ENCODE assay signal across 19 cellular contexts in genomic region chr20:19832875-19833274, GRCh38.
DNase-seq lines count a peak whose midpoint lies in the region; ATAC-seq, FAIRE-seq and TF ChIP-seq lines count a peak whose summit lies in the region.
"Had no signal": no experiment of that assay in that cellular context is flagged by ENCODE, and none has a peak within 500 bp of the region (broad histone marks: within the 10 kb centered on the region; RNA-seq: fewer than 3 reads in every experiment).

No MANE protein-coding gene starts in this region.

- CTCF ChIA-PET in mammary epithelial cell (lab: Charles Lee; ENCODE audit: low non-redundant PET) = no interaction called here
- CTCF ChIA-PET in HepG2 (lab: Yijun Ruan, JAX; ENCODE audit: low intra/inter-chr PET ratio, low total read pairs) = no interaction called here

- peak overlapping the region; percentile 29 for H3K4me3 Mint-ChIP-seq in memory B cell
- H3K4me3 Mint-ChIP-seq: natural killer cell treated with Interleukin-12 subunit alpha and Interleukin-12 subunit beta and Interleukin-15 and Interleukin-18, amount 100 ng/mL, for 72 hours; stimulated activated memory B cell treated with anti-CD40 and anti-IgM and Interleukin-4, amounts not matched to agents 10 μg/mL and 1 μg/mL and 100 μg/mL, for 72 hours had no signal

- no peak overlapping the region for H3K4me3 ChIP-seq in mammary epithelial cell (replicated peaks in 1 of 3; ENCODE audit: insufficient read depth in 1 of 3, low read depth in 2 of 3, low read length in 3 of 3)
- H3K4me3 ChIP-seq in breast epithelium = no peak overlapping the region
- H3K4me3 ChIP-seq in HepG2 (replicated peaks in 1 of 3; ENCODE audit: insufficient read depth in 1 of 3, low read depth in 2 of 3, low read length in 3 of 3) = no peak overlapping the region
- H3K4me3 ChIP-seq in testis = no peak overlapping the region
- H3K4me3 ChIP-seq: sigmoid colon, transverse colon had no signal

- H3K4me1 Mint-ChIP-seq in memory B cell = peaks cover 29% of the 10 kb centered on the region

- no peaks in the 10 kb centered on the region for H3K79me2 ChIP-seq in mammary epithelial cell (ENCODE audit: insufficient read depth, low read length)
- H3K79me2 ChIP-seq in HepG2 (ENCODE audit: insufficient read depth, low read length) = no peaks in the 10 kb centered on the region
- H3K79me2 ChIP-seq: parathyroid adenoma had no signal

- TF ChIP-seq POLR2A in breast epithelium (IDR thresholded peaks at IDR 0.05) = no peak
- no peak for TF ChIP-seq POLR2A in HepG2 (IDR thresholded peaks at IDR 0.05; ENCODE audit: insufficient read depth in 1 of 2, low read depth in 2 of 2, low read length in 2 of 2)
- TF ChIP-seq POLR2A in testis (IDR thresholded peaks at IDR 0.05) = no peak

- no peak for FAIRE-seq in HepG2 (lab: Jason Lieb, UNC)

- peaks cover 9% of the 10 kb centered on the region for H3K27me3 Mint-ChIP-seq in memory B cell

- TF ChIP-seq CTCF in mammary epithelial cell (conservative IDR thresholded peaks at IDR 0.05 in 1 of 2, IDR thresholded peaks at IDR 0.05 in 1 of 2; ENCODE audit: extremely low read depth in 1 of 2, insufficient read depth in 1 of 2, low read depth in 1 of 2, low read length in 2 of 2) = no peak
- TF ChIP-seq CTCF in breast epithelium (IDR thresholded peaks at IDR 0.05) = no peak
- TF ChIP-seq CTCF in HepG2 (CRISPR knock-in tag; IDR thresholded peaks at IDR 0.05) = no peak
- TF ChIP-seq CTCF in testis (IDR thresholded peaks at IDR 0.05) = no peak

- in situ Hi-C loops in mammary epithelial cell (cut with MboI; ENCODE audit: low sequenced_read_pairs in 2 of 2) = no loop called here
- in situ Hi-C loops in HepG2 (cut with HindIII; ENCODE audit: extremely low pct_ligation_motif_present, low pct_unique_long_range_greater_than_20kb) = no loop called here

- H3K9ac ChIP-seq in mammary epithelial cell (ENCODE audit: insufficient read depth, low read length) (no peak overlapping the region), HepG2 (ENCODE audit: insufficient read depth, low read depth, low read length) (no peak overlapping the region)
- H3K9ac ChIP-seq: parathyroid adenoma had no signal

- no peak for TF ChIP-seq RAD21 in HepG2 (CRISPR knock-in tag; IDR thresholded peaks at IDR 0.05)

- H3K9me3 ChIP-seq in mammary epithelial cell (replicated peaks; ENCODE audit: insufficient read depth, low read length) = no peaks in the 10 kb centered on the region
- H3K9me3 ChIP-seq in breast epithelium = no peaks in the 10 kb centered on the region
- H3K9me3 ChIP-seq in HepG2 (ENCODE audit: low read length) = no peaks in the 10 kb centered on the region
- no peaks in the 10 kb centered on the region for H3K9me3 ChIP-seq in testis
- H3K9me3 ChIP-seq: sigmoid colon, transverse colon had no signal

- dilution Hi-C loops in mammary epithelial cell (cut with HindIII; ENCODE audit: low sequenced_read_pairs) = no loop called here

- H3K27ac ChIP-seq in mammary epithelial cell (ENCODE audit: insufficient read depth, low read depth, low read length) = no peak overlapping the region
- no peak overlapping the region for H3K27ac ChIP-seq in breast epithelium
- H3K27ac ChIP-seq in HepG2 (ENCODE audit: extremely low read length, insufficient read depth, low read length) = no peak overlapping the region
- no peak overlapping the region for H3K27ac ChIP-seq in testis
- H3K27ac ChIP-seq: parathyroid adenoma, sigmoid colon, transverse colon had no signal

- WGBS in mammary epithelial cell (ENCODE audit: low coverage, missing lambda C conversion rate) = 62% methylated on average over 5 of the region's 5 CpGs
- WGBS in HepG2 (ENCODE audit: low lambda C conversion rate) = 32% methylated on average over 5 of the region's 5 CpGs
- WGBS in testis, 2 donors = 79 to 80% methylated on average over 5 of the region's 5 CpGs

- H3K4me2 ChIP-seq in mammary epithelial cell (ENCODE audit: insufficient read depth, low read depth, low read length) (no peak overlapping the region), HepG2 (ENCODE audit: low read depth, low read length) (no peak overlapping the region)

- no peak for DNase-seq in mammary epithelial cell
- DNase-seq in breast epithelium (ENCODE audit: low spot score in 2 of 2) = no peak
- DNase-seq in MV-4-11 (lab: John Stamatoyannopoulos, UW) = peak; percentile 9
- no peak for DNase-seq in memory B cell (ENCODE audit: low spot score in 2 of 2)
- peak; percentile 28 to 42 for DNase-seq in stimulated activated CD8-positive, alpha-beta memory T cell treated with anti-CD3 and anti-CD28 coated beads, Interleukin-7, amount 100 ng/mL, for 48 hours (ENCODE audit: extremely low read depth in 1 of 2, low read depth in 1 of 2)
- DNase-seq in HepG2 (ENCODE audit: low spot score) = no peak
- DNase-seq in testis = no peak
- DNase-seq: activated naive CD4-positive, alpha-beta T cell treated with anti-CD3 and anti-CD28 coated beads, Interleukin-2, amount 50 U/mL, for 16 hours; DMS79 treated with DMSO at 0.1 percent for 48 hours; Kasumi-1; NCI-H1105; NCI-H2171 treated with DMSO at 0.1 percent for 48 hours; SHP77; sigmoid colon; transverse colon had no signal

- no peaks in the 10 kb centered on the region for H3K36me3 Mint-ChIP-seq in memory B cell
- H3K36me3 Mint-ChIP-seq: natural killer cell treated with Interleukin-12 subunit alpha and Interleukin-12 subunit beta and Interleukin-15 and Interleukin-18, amount 100 ng/mL, for 72 hours had no signal

- TF ChIP-seq EP300 in HepG2 (IDR thresholded peaks at IDR 0.05; ENCODE audit: low read depth in 2 of 2, low read length in 2 of 2) (no peak), HepG2 (CRISPR knock-in tag; IDR thresholded peaks at IDR 0.05; ENCODE audit: borderline replicate concordance) (no peak)

- H4K20me1 ChIP-seq in mammary epithelial cell (ENCODE audit: insufficient read depth, low read length) = no peaks in the 10 kb centered on the region
- no peaks in the 10 kb centered on the region for H4K20me1 ChIP-seq in HepG2 (ENCODE audit: insufficient read depth, low read length)

- H3K36me3 ChIP-seq in mammary epithelial cell (ENCODE audit: insufficient read depth, low read length) (no peaks in the 10 kb centered on the region), breast epithelium (no peaks in the 10 kb centered on the region), HepG2 (replicated peaks in 1 of 2; ENCODE audit: control insufficient read depth in 1 of 2, insufficient read depth in 2 of 2, low read length in 2 of 2) (no peaks in the 10 kb centered on the region), testis (ENCODE audit: low read depth, missing control alignments) (no peaks in the 10 kb centered on the region)
- H3K36me3 ChIP-seq: sigmoid colon, transverse colon had no signal

- no peak overlapping the region for H3K27ac Mint-ChIP-seq in memory B cell
- H3K27ac Mint-ChIP-seq: natural killer cell treated with Interleukin-12 subunit alpha and Interleukin-12 subunit beta and Interleukin-15 and Interleukin-18, amount 100 ng/mL, for 72 hours; stimulated activated memory B cell treated with anti-CD40 and anti-IgM and Interleukin-4, amounts not matched to agents 10 μg/mL and 1 μg/mL and 100 μg/mL, for 72 hours had no signal

- H2AFZ ChIP-seq in mammary epithelial cell (ENCODE audit: low read depth, low read length) = peak overlapping the region; percentile 46
- H2AFZ ChIP-seq in HepG2 (ENCODE audit: low read length) = no peak overlapping the region
- H2AFZ ChIP-seq: parathyroid adenoma had no signal

- intact Hi-C loops in mammary epithelial cell (cut with micrococcal nuclease) (no loop called here), breast epithelium (cut with DNase I; ENCODE audit: low total_unique reads) (no loop called here), HepG2 (cut with micrococcal nuclease; ENCODE audit: unreplicated experiment) (no loop called here), testis (cut with DNase I; ENCODE audit: low total_unique reads) (no loop called here)

- peaks cover 9% of the 10 kb centered on the region for H3K4me1 ChIP-seq in mammary epithelial cell (ENCODE audit: insufficient read depth, low read length)
- H3K4me1 ChIP-seq in breast epithelium = no peaks in the 10 kb centered on the region
- no peaks in the 10 kb centered on the region for H3K4me1 ChIP-seq in HepG2 (ENCODE audit: insufficient read depth, low read length)
- no peaks in the 10 kb centered on the region for H3K4me1 ChIP-seq in testis
- H3K4me1 ChIP-seq: parathyroid adenoma had no signal

- no peaks in the 10 kb centered on the region for H3K27me3 ChIP-seq in mammary epithelial cell (ENCODE audit: insufficient read depth, low read length)
- H3K27me3 ChIP-seq in breast epithelium = no peaks in the 10 kb centered on the region
- H3K27me3 ChIP-seq in HepG2 (ENCODE audit: control insufficient read depth in 1 of 2, insufficient read depth in 2 of 2, low read length in 2 of 2) = no peaks in the 10 kb centered on the region
- no peaks in the 10 kb centered on the region for H3K27me3 ChIP-seq in testis
- H3K27me3 ChIP-seq: sigmoid colon, transverse colon had no signal

- POLR2A ChIA-PET in HepG2 (lab: Yijun Ruan, JAX) = no interaction called here

- BruUV-seq in mammary epithelial cell (replicated peaks; lab: Mats Ljungman, UMichigan) = no TSS peak
- BruUV-seq in HepG2 (replicated peaks; lab: Mats Ljungman, UMichigan) = no TSS peak

- H3K9me3 Mint-ChIP-seq in memory B cell = no peaks in the 10 kb centered on the region
- H3K9me3 Mint-ChIP-seq: natural killer cell treated with Interleukin-12 subunit alpha and Interleukin-12 subunit beta and Interleukin-15 and Interleukin-18, amount 100 ng/mL, for 72 hours; stimulated activated memory B cell treated with anti-CD40 and anti-IgM and Interleukin-4, amounts not matched to agents 10 μg/mL and 1 μg/mL and 100 μg/mL, for 72 hours had no signal

- ATAC-seq in memory B cell (ENCODE audit: low read depth) = no peak
- ATAC-seq in HepG2 = no peak
- ATAC-seq in GM18498 (IDR thresholded peaks at IDR 0.05; ENCODE audit: unreplicated experiment) = no peak
- ATAC-seq: natural killer cell treated with Interleukin-12 subunit alpha and Interleukin-12 subunit beta and Interleukin-15 and Interleukin-18, amount 100 ng/mL, for 72 hours; stimulated activated memory B cell treated with anti-CD40 and anti-IgM and Interleukin-4, amounts not matched to agents 10 μg/mL and 1 μg/mL and 100 μg/mL, for 72 hours had no signal

TF ChIP-seq in HepG2, 621 proteins besides CTCF, POLR2A, EP300 and RAD21 (continues in another document):
- no peak for TF ChIP-seq MAZ (IDR thresholded peaks at IDR 0.05; ENCODE audit: borderline replicate concordance, low read depth, low read length)
- no peak for TF ChIP-seq MAZ (CRISPR knock-in tag; IDR thresholded peaks at IDR 0.05; ENCODE audit: low read depth)
- no peak for TF ChIP-seq ZNF432 (CRISPR knock-in tag; IDR thresholded peaks at IDR 0.05; ENCODE audit: borderline replicate concordance)
- TF ChIP-seq, protein P1, sequence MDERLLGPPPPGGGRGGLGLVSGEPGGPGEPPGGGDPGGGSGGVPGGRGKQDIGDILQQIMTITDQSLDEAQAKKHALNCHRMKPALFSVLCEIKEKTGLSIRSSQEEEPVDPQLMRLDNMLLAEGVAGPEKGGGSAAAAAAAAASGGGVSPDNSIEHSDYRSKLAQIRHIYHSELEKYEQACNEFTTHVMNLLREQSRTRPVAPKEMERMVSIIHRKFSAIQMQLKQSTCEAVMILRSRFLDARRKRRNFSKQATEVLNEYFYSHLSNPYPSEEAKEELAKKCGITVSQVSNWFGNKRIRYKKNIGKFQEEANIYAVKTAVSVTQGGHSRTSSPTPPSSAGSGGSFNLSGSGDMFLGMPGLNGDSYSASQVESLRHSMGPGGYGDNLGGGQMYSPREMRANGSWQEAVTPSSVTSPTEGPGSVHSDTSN (CRISPR knock-in tag; IDR thresholded peaks at IDR 0.05) = no peak

Comparison
In these comparisons a context has a peak if more than half of its experiments do, and no peak if none do; other contexts are left out.
1. DNase-seq: peak in MV-4-11 (single experiment) and stimulated activated CD8-positive, alpha-beta memory T cell treated with anti-CD3 and anti-CD28 coated beads, Interleukin-7, amount 100 ng/mL, for 48 hours (2 of 2); none in mammary epithelial cell (single experiment), breast epithelium (0 of 2), memory B cell (0 of 2), HepG2 (single experiment) and testis (single experiment).